Comparison of ENCODE assay signal across 8 cellular contexts in the genomic region with DNA sequence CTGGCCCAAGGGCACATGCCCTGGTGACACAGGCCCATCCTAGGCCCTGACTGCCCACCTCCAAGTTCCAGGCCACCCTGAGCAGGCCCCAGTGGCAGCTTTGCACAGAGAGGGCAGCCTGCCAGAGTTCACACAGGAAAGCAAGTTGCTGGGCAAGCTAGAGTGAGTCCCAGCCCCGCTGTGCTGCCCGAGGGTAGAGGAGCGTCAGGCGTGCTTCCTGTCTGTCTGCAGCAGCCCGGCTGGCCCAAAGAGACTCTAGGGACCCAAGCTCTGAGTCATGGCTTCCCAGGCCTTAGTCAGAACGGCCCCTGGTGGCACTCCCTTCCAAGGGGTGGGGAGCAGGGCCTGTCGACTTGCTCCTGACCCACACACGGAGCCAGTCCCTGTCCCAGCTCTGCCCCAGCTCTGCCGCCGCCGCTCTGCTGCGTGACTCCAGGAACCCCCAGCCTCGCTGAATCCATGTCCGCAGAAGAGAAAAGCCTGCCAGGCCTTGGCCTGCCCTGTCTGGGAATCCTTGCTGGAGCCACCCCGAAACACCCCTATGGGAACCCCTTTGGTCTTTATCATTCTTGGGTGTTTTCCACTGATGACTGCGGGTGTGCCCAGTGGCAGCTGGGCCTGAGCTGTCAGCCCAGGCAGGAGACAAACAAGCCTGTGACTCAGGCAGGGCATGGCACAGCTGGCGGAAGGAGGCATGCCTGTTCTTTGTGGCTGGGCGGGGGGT.
DNase-seq lines count a peak whose midpoint lies in the region; ATAC-seq and TF ChIP-seq lines count a peak whose summit lies in the region.
"Not testable (repeated sequence)": the region's sequence is repeated elsewhere in the genome, so short reads cannot be mapped to it uniquely, and the experiment has no call there.

No MANE protein-coding gene starts in this region.

- not testable (repeated sequence) for H3K36me3 ChIP-seq in kidney epithelial cell (ENCODE audit: control insufficient read depth, insufficient read depth, low read length); gastrocnemius medialis

- TF ChIP-seq CTCF in AG09309 (IDR thresholded peaks at IDR 0.05; ENCODE audit: control insufficient read depth, insufficient read depth, low read depth, low read length, missing control alignments); coronary artery (IDR thresholded peaks at IDR 0.05); kidney epithelial cell (IDR thresholded peaks at IDR 0.05; ENCODE audit: insufficient read depth, low read length, poor library complexity, severe bottlenecking); gastrocnemius medialis (IDR thresholded peaks at IDR 0.05 in 4 of 5, conservative IDR thresholded peaks at IDR 0.05 in 1 of 5): not testable (repeated sequence)

- not testable (repeated sequence) for H3K4me3 ChIP-seq in AG09309 (ENCODE audit: control insufficient read depth, low read depth, low read length); kidney epithelial cell (ENCODE audit: low read depth, low read length); gastrocnemius medialis
- peak overlapping the region; percentile 33 for H3K4me3 ChIP-seq in coronary artery

- ATAC-seq in GM18861 (IDR thresholded peaks at IDR 0.05; ENCODE audit: unreplicated experiment) (peak; percentile 65), HG02759 (IDR thresholded peaks at IDR 0.05; ENCODE audit: unreplicated experiment) (peak; percentile 87), gastrocnemius medialis (peak; percentile 18 to 37)

- peaks cover 51 to 54% of the 10 kb centered on the region in 2 donors for H3K4me1 ChIP-seq in gastrocnemius medialis

- H3K27ac ChIP-seq in coronary artery: peak overlapping the region; percentile 80 to 89
- peak overlapping the region; percentile 81 to 85 (median 82) for H3K27ac ChIP-seq in gastrocnemius medialis

- not testable (repeated sequence) for TF ChIP-seq POLR2A in gastrocnemius medialis (IDR thresholded peaks at IDR 0.05)

- DNase-seq in AG09309 (ENCODE audit: low read depth) (peak; percentile 73), LHCN-M2 (ENCODE audit: low read depth) (peak; percentile 98), UCSD-AML1 (lab: John Stamatoyannopoulos, UW; ENCODE audit: unreplicated experiment) (peak; percentile 60), coronary artery (ENCODE audit: low spot score) (peak; percentile 97), kidney epithelial cell (ENCODE audit: low read depth) (peak; percentile 85), gastrocnemius medialis (peak; percentile 58 to 79)

- not testable (repeated sequence) for H3K9me3 ChIP-seq in gastrocnemius medialis

- in situ Hi-C loops in gastrocnemius medialis (cut with MboI; ENCODE audit: low sequenced_read_pairs in 4 of 4): loop anchor here in 1 of 4 donors (10.0 kb wide), 1 partner anchor 111 kb away; no protein-coding TSS in a partner anchor

- H3K27me3 ChIP-seq in kidney epithelial cell (ENCODE audit: control insufficient read depth, insufficient read depth, low read length); gastrocnemius medialis: not testable (repeated sequence)

- intact Hi-C loops in gastrocnemius medialis (cut with DNase I; ENCODE audit: low total_unique reads): loop anchor here (2.0 kb wide), 2 partner anchors 13 to 71 kb away; no protein-coding TSS in a partner anchor

Comparison
In these comparisons a context has a peak if more than half of its experiments do, and no peak if none do; other contexts are left out.
1. ATAC-seq: peak in every context shown above with its lines; median percentile 87 in HG02759; 65 in GM18861; 28 in gastrocnemius medialis.